In the genomic region with DNA sequence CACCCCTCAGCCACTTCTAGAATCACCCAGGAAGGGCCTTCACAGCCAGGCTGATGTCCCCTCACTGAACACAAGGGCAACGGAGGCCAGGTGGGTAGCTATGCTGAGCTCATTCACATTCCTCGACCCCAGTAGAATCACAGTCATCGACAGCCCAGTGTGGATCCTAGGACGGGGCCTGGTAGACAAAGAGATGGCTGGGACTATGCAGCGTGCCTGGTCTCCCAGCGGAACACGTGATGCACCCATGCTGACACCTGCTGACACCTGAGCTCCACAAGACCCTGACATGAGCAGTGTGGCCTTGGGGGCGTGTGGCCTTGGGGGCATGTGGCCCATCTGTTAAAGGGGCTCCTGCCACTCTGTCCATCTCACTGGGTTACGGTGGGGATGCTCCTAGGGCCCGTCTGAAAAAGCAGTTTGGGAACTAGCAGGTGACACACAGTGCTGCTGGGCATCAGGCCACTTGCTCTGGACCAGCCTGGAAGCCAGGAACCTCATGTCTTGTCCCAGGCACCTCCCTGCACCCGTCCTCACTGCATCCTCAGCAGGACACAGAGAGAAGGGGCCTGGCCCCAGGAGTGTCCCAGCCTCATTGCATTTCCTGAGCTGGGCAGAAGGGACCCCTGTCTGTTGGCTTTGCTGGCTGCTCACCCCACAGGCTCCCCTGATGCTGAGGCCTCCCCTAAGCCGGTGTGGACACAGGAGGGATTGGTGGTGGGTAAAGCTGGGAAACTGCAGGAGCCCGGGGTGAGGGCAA, we compare ENCODE assay signal across 20 cellular contexts. TPM values are rescaled to one million over a fixed set of nuclear protein-coding genes. Genes with fewer than 3 reads are reported as not detected.
DNase-seq lines count a peak whose midpoint lies in the region; ATAC-seq, FAIRE-seq and TF ChIP-seq lines count a peak whose summit lies in the region.
"Had no signal": no experiment of that assay in that cellular context is flagged by ENCODE, and none has a peak within 500 bp of the region (broad histone marks: within the 10 kb centered on the region; RNA-seq: fewer than 3 reads in every experiment).

No MANE protein-coding gene starts in this region.

- no peak overlapping the region for H3K27ac Mint-ChIP-seq in activated naive CD4-positive, alpha-beta T cell treated with anti-CD3 and anti-CD28 coated beads, Interleukin-2, amount 10 ng/mL, durations not matched to agents 7 days and 5 days
- no peak overlapping the region for H3K27ac Mint-ChIP-seq in WTC11
- H3K27ac Mint-ChIP-seq: CD8-positive, alpha-beta T cell; HFFc6 had no signal

- no peaks in the 10 kb centered on the region for H3K4me1 Mint-ChIP-seq in activated naive CD4-positive, alpha-beta T cell treated with anti-CD3 and anti-CD28 coated beads, Interleukin-2, amount 10 ng/mL, durations not matched to agents 7 days and 5 days
- peaks cover 4% of the 10 kb centered on the region for H3K4me1 Mint-ChIP-seq in WTC11

- no peak overlapping the region for H3K4me3 Mint-ChIP-seq in activated naive CD4-positive, alpha-beta T cell treated with anti-CD3 and anti-CD28 coated beads, Interleukin-2, amount 10 ng/mL, durations not matched to agents 7 days and 5 days
- H3K4me3 Mint-ChIP-seq in WTC11, result no peak overlapping the region
- H3K4me3 Mint-ChIP-seq: CD8-positive, alpha-beta T cell; HFFc6 had no signal

- POLR2A ChIA-PET in WTC11 (lab: Charles Lee), result no interaction called here

- H3K27me3 Mint-ChIP-seq in activated naive CD4-positive, alpha-beta T cell treated with anti-CD3 and anti-CD28 coated beads, Interleukin-2, amount 10 ng/mL, durations not matched to agents 7 days and 5 days, result peaks cover 46% of the 10 kb centered on the region
- peaks cover 4% of the 10 kb centered on the region for H3K27me3 Mint-ChIP-seq in WTC11 (ENCODE audit: low read depth)

- no peak for TF ChIP-seq POLR2A in GM12892 (IDR thresholded peaks at IDR 0.05; ENCODE audit: low read depth, low read length)

- CTCF ChIA-PET in activated naive CD4-positive, alpha-beta T cell treated with anti-CD3 and anti-CD28 coated beads, Interleukin-2, amount 10 ng/mL, durations not matched to agents 7 days and 5 days (lab: Charles Lee), result interaction anchor here (0.7 kb wide), 1 partner anchor 96 kb away, joined by 3 read pairs; no protein-coding TSS in a partner anchor
- CTCF ChIA-PET in WTC11 (lab: Charles Lee), result interaction anchor here (0.5 to 4.0 kb wide), 5 partner anchors 16 to 112 kb away, joined by 3 to 23 read pairs (median 5); no protein-coding TSS in a partner anchor

- DNase-seq in activated naive CD4-positive, alpha-beta T cell treated with anti-CD3 and anti-CD28 coated beads, Interleukin-2, amount 10 ng/mL, durations not matched to agents 7 days and 5 days, result peak; percentile 9
- no peak for DNase-seq in activated naive CD4-positive, alpha-beta T cell treated with Interleukin-2 at 50 U/mL for 16 hours
- DNase-seq in GM12892 (ENCODE audit: insufficient read length) (peak; percentile 12), WTC11 (ENCODE audit: low spot score) (peak; percentile 9), sciatic nerve (ENCODE audit: low spot score) (peak; percentile 36), SW480 (ENCODE audit: low spot score) (no peak), AG20443 (ENCODE audit: low spot score) (no peak)
- DNase-seq: CD8-positive, alpha-beta T cell; DMS79 treated with DMSO at 0.1 percent for 48 hours; GOT3; HFFc6; NCI-H1105 treated with DMSO at 0.1 percent for 48 hours; NCI-H1930; NCI-H510A treated with DMSO at 0.1 percent for 48 hours; SIG-M5 had no signal

- FAIRE-seq in GM12892 (lab: Jason Lieb, UNC), result no peak
- FAIRE-seq: D721Med, G401.6 had no signal

- no peaks in the 10 kb centered on the region for H3K9me3 Mint-ChIP-seq in activated naive CD4-positive, alpha-beta T cell treated with anti-CD3 and anti-CD28 coated beads, Interleukin-2, amount 10 ng/mL, durations not matched to agents 7 days and 5 days
- H3K9me3 Mint-ChIP-seq in WTC11, result no peaks in the 10 kb centered on the region
- H3K9me3 Mint-ChIP-seq: HFFc6 had no signal

- 0 out of 2 replicates have a peak, but pooled peaks have one; percentile 14 for ATAC-seq in WTC11
- no peak for ATAC-seq in sciatic nerve
- no peak for ATAC-seq in GM18520 (IDR thresholded peaks at IDR 0.05; ENCODE audit: unreplicated experiment)
- ATAC-seq: CD8-positive, alpha-beta T cell had no signal

- no peaks in the 10 kb centered on the region for H3K36me3 Mint-ChIP-seq in activated naive CD4-positive, alpha-beta T cell treated with anti-CD3 and anti-CD28 coated beads, Interleukin-2, amount 10 ng/mL, durations not matched to agents 7 days and 5 days
- H3K36me3 Mint-ChIP-seq in WTC11, result no peaks in the 10 kb centered on the region
- H3K36me3 Mint-ChIP-seq: CD8-positive, alpha-beta T cell had no signal

- no peak for TF ChIP-seq CTCF in WTC11 (IDR thresholded peaks at IDR 0.05)

- intact Hi-C loops in sciatic nerve (cut with DNase I), result no loop called here

TF ChIP-seq in WTC11, 78 proteins besides CTCF, POLR2A, EP300 and RAD21 (continues in another document):
- TF ChIP-seq, protein P1, sequence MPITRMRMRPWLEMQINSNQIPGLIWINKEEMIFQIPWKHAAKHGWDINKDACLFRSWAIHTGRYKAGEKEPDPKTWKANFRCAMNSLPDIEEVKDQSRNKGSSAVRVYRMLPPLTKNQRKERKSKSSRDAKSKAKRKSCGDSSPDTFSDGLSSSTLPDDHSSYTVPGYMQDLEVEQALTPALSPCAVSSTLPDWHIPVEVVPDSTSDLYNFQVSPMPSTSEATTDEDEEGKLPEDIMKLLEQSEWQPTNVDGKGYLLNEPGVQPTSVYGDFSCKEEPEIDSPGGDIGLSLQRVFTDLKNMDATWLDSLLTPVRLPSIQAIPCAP (CRISPR knock-in tag; IDR thresholded peaks at IDR 0.05), result no peak
- no peak for TF ChIP-seq ZNF423 (CRISPR knock-in tag; IDR thresholded peaks at IDR 0.05)
- TF ChIP-seq GABPB1 (CRISPR knock-in tag; IDR thresholded peaks at IDR 0.05), result no peak
- no peak for TF ChIP-seq GRHL2 (CRISPR knock-in tag; IDR thresholded peaks at IDR 0.05; ENCODE audit: insufficient replicate concordance, severe bottlenecking)
- TF ChIP-seq ERG (CRISPR knock-in tag; IDR thresholded peaks at IDR 0.05), result no peak
- TF ChIP-seq ZNF396 (CRISPR knock-in tag; IDR thresholded peaks at IDR 0.05; ENCODE audit: borderline replicate concordance), result no peak
- no peak for TF ChIP-seq ATF1 (CRISPR knock-in tag; IDR thresholded peaks at IDR 0.05)
- no peak for TF ChIP-seq OVOL2 (CRISPR knock-in tag; IDR thresholded peaks at IDR 0.05; ENCODE audit: borderline replicate concordance)
- no peak for TF ChIP-seq ZNF425 (CRISPR knock-in tag; conservative IDR thresholded peaks at IDR 0.05)
- TF ChIP-seq, protein P2, sequence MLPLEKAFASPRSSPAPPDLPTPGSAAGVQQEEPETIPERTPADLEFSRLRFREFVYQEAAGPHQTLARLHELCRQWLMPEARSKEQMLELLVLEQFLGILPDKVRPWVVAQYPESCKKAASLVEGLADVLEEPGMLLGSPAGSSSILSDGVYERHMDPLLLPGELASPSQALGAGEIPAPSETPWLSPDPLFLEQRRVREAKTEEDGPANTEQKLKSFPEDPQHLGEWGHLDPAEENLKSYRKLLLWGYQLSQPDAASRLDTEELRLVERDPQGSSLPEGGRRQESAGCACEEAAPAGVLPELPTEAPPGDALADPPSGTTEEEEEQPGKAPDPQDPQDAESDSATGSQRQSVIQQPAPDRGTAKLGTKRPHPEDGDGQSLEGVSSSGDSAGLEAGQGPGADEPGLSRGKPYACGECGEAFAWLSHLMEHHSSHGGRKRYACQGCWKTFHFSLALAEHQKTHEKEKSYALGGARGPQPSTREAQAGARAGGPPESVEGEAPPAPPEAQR (CRISPR knock-in tag; IDR thresholded peaks at IDR 0.05), result no peak
- no peak for TF ChIP-seq ZNF317 (CRISPR knock-in tag; IDR thresholded peaks at IDR 0.05; ENCODE audit: borderline replicate concordance, low read depth)

RNA-seq across cellular contexts. Expression of gene ECEL1, which starts 9.7 kb away (rescaled TPM):
- not detected for polyA plus RNA-seq in GM12892 (2012; ENCODE audit: missing spikeins)
- total RNA-seq in WTC11 (2021) (21.4 to 23.3 TPM (median 21.9 TPM) in 3 replicates), sciatic nerve (0.18 TPM)
- total RNA-seq: CD8-positive, alpha-beta T cell; HFFc6; MCF 10A; Peyer's patch had no signal

RNA-seq across cellular contexts. Expression of gene ALPI, which starts 22.0 kb away (rescaled TPM):
- not detected for polyA plus RNA-seq in GM12892 (2012; ENCODE audit: missing spikeins)
- total RNA-seq in WTC11 (2021) (not detected in 3 replicates), sciatic nerve (not detected)
- total RNA-seq: CD8-positive, alpha-beta T cell; HFFc6; MCF 10A had no signal

RNA-seq across cellular contexts. Expression of gene PRSS56, which starts 42.3 kb away (rescaled TPM):
- not detected for polyA plus RNA-seq in GM12892 (2012; ENCODE audit: missing spikeins)
- total RNA-seq in WTC11 (2021) (not detected in 3 replicates), sciatic nerve (not detected)
- total RNA-seq: CD8-positive, alpha-beta T cell; HFFc6; MCF 10A; Peyer's patch had no signal

RNA-seq across cellular contexts. Expression of gene CHRND, which starts 48.0 kb away (rescaled TPM):
- not detected for polyA plus RNA-seq in GM12892 (2012; ENCODE audit: missing spikeins)
- total RNA-seq in WTC11 (2021), result 0.07 to 0.11 TPM in 2 of 3 replicates, not detected in the other
- not detected for total RNA-seq in sciatic nerve
- total RNA-seq: CD8-positive, alpha-beta T cell; HFFc6; MCF 10A; Peyer's patch had no signal

Comparison
In these comparisons a context has a peak if more than half of its experiments do, and no peak if none do; other contexts are left out.
1. DNase-seq: peak in activated naive CD4-positive, alpha-beta T cell treated with anti-CD3 and anti-CD28 coated beads, Interleukin-2, amount 10 ng/mL, durations not matched to agents 7 days and 5 days (single experiment), GM12892 (single experiment), WTC11 (single experiment) and sciatic nerve (single experiment); none in activated naive CD4-positive, alpha-beta T cell treated with Interleukin-2 at 50 U/mL for 16 hours (single experiment), SW480 (single experiment) and AG20443 (single experiment).
2. RNA of gene ECEL1, which starts 9.7 kb away (total RNA-seq): 21.4 to 23.3 TPM in WTC11; 0.18 TPM in sciatic nerve (single experiment); every median in the first group is over 10 times any median in the second.